ENCODE assay signal across 1 cellular context in genomic region chr2:205563646-205564045, GRCh38.
TF ChIP-seq lines count a peak whose summit lies in the region.

No MANE protein-coding gene starts in this region.

TF ChIP-seq in GM23338, 12 proteins besides CTCF, POLR2A, EP300 and RAD21 (continued from another document):
- no peak for TF ChIP-seq ZNF462 (CRISPR knock-in tag; IDR thresholded peaks at IDR 0.05)
- TF ChIP-seq ETS1 (IDR thresholded peaks at IDR 0.05): no peak
